ENCODE assay signal across 8 cellular contexts in genomic region chr7:19051767-19052375, GRCh38.
DNase-seq lines count a peak whose midpoint lies in the region; ATAC-seq and TF ChIP-seq lines count a peak whose summit lies in the region.

No MANE protein-coding gene starts in this region.

- no peaks in the 10 kb centered on the region for H3K36me3 ChIP-seq in cardiac muscle cell

- H3K36me3 Mint-ChIP-seq in WTC11, result no peaks in the 10 kb centered on the region

- intact Hi-C loops in Right ventricle myocardium inferior (cut with DNase I), result no loop called here

- no peaks in the 10 kb centered on the region for H3K9me3 ChIP-seq in cardiac muscle cell (ENCODE audit: low read depth)

- ATAC-seq in Right ventricle myocardium inferior (no peak), GM21529 (IDR thresholded peaks at IDR 0.05; ENCODE audit: unreplicated experiment) (peak; percentile 97), WTC11 (peak; percentile 91)

- no peaks in the 10 kb centered on the region for H3K4me1 ChIP-seq in cardiac muscle cell (ENCODE audit: low read depth)

- H3K27ac ChIP-seq in cardiac muscle cell, result no peak overlapping the region

- peak in 1 of 2 donors; percentile 54 for DNase-seq in cardiac muscle cell (ENCODE audit: low read depth in 1 of 2, low spot score in 1 of 2)
- DNase-seq in Right ventricle myocardium inferior (ENCODE audit: missing footprints), result no peak
- DNase-seq in HuH-7.5 (ENCODE audit: low spot score), result peak; percentile 16
- DNase-seq in WTC11 (ENCODE audit: low spot score), result peak; percentile 51
- peak; percentile 15 for DNase-seq in foreskin melanocyte
- peak; percentile 9 for DNase-seq in stimulated activated CD4-positive, alpha-beta T cell treated with anti-CD3 and anti-CD28 coated beads, Interleukin-4, amount 100 ng/mL, for 1 hour
- no peak for DNase-seq in GDM1 (lab: John Stamatoyannopoulos, UW)

- no peak overlapping the region for H3K27ac Mint-ChIP-seq in WTC11

- CTCF ChIA-PET in WTC11 (lab: Charles Lee), result interaction anchor here (0.6 to 1.6 kb wide), 10 partner anchors 11 to 699 kb away, joined by 3 to 7 read pairs (median 3); no protein-coding TSS in a partner anchor

- no peak overlapping the region for H3K4me3 Mint-ChIP-seq in WTC11

- no peaks in the 10 kb centered on the region for H3K4me1 Mint-ChIP-seq in WTC11

- H3K27me3 Mint-ChIP-seq in WTC11 (ENCODE audit: low read depth), result no peaks in the 10 kb centered on the region

- POLR2A ChIA-PET in WTC11 (lab: Charles Lee), result no interaction called here

- no peak overlapping the region for H3K4me3 ChIP-seq in cardiac muscle cell

- peaks cover 15% of the 10 kb centered on the region for H3K9me3 Mint-ChIP-seq in WTC11

- H3K27me3 ChIP-seq in cardiac muscle cell, result no peaks in the 10 kb centered on the region

- peak; percentile 70 for TF ChIP-seq CTCF in cardiac muscle cell (IDR thresholded peaks at IDR 0.05; ENCODE audit: low read depth, low read length)
- peak; percentile 88 for TF ChIP-seq CTCF in WTC11 (IDR thresholded peaks at IDR 0.05)

TF ChIP-seq in WTC11, 78 proteins besides CTCF, POLR2A, EP300 and RAD21:
- TF ChIP-seq ZNF416 (CRISPR knock-in tag; IDR thresholded peaks at IDR 0.05) (no peak), HMGA2 (CRISPR knock-in tag; IDR thresholded peaks at IDR 0.05) (peak; percentile 63), PRRX2 (CRISPR knock-in tag; IDR thresholded peaks at IDR 0.05) (no peak), SP1 (CRISPR knock-in tag; conservative IDR thresholded peaks at IDR 0.05) (no peak), TEAD4 (CRISPR knock-in tag; IDR thresholded peaks at IDR 0.05) (no peak)
- TF ChIP-seq, protein P1, sequence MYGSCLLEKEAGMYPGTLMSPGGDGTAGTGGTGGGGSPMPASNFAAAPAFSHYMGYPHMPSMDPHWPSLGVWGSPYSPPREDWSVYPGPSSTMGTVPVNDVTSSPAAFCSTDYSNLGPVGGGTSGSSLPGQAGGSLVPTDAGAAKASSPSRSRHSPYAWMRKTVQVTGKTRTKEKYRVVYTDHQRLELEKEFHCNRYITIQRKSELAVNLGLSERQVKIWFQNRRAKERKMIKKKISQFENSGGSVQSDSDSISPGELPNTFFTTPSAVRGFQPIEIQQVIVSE (CRISPR knock-in tag; IDR thresholded peaks at IDR 0.05; ENCODE audit: borderline replicate concordance), result no peak
TF ChIP-seq in WTC11: peak in this region for 1.

Comparison
In these comparisons a context has a peak if more than half of its experiments do, and no peak if none do; other contexts are left out.
1. DNase-seq: peak in HuH-7.5 (single experiment), WTC11 (single experiment), foreskin melanocyte (single experiment) and stimulated activated CD4-positive, alpha-beta T cell treated with anti-CD3 and anti-CD28 coated beads, Interleukin-4, amount 100 ng/mL, for 1 hour (single experiment); none in Right ventricle myocardium inferior (single experiment) and GDM1 (single experiment).